1 cellular context compared by ENCODE assay signal in genomic region chr16:25568991-25569390, GRCh38.
TF ChIP-seq lines count a peak whose summit lies in the region.

No MANE protein-coding gene starts in this region.

TF ChIP-seq in H1, 55 proteins besides CTCF, POLR2A, EP300 and RAD21 (continued from another document):
- TF ChIP-seq POU5F1 (IDR thresholded peaks at IDR 0.05; ENCODE audit: low read depth, low read length) (no peak), TCF12 (IDR thresholded peaks at IDR 0.05; ENCODE audit: low read depth, low read length) (no peak), MAFK (IDR thresholded peaks at IDR 0.05; ENCODE audit: low read depth, low read length) (no peak), SIN3A (conservative IDR thresholded peaks at IDR 0.05 in 1 of 2, IDR thresholded peaks at IDR 0.05 in 1 of 2; ENCODE audit: low read depth in 1 of 2, low read length in 2 of 2) (no peak), ATF2 (IDR thresholded peaks at IDR 0.05; ENCODE audit: low read length) (no peak)
